Comparison of ENCODE assay signal across 1 cellular context in the genomic region with DNA sequence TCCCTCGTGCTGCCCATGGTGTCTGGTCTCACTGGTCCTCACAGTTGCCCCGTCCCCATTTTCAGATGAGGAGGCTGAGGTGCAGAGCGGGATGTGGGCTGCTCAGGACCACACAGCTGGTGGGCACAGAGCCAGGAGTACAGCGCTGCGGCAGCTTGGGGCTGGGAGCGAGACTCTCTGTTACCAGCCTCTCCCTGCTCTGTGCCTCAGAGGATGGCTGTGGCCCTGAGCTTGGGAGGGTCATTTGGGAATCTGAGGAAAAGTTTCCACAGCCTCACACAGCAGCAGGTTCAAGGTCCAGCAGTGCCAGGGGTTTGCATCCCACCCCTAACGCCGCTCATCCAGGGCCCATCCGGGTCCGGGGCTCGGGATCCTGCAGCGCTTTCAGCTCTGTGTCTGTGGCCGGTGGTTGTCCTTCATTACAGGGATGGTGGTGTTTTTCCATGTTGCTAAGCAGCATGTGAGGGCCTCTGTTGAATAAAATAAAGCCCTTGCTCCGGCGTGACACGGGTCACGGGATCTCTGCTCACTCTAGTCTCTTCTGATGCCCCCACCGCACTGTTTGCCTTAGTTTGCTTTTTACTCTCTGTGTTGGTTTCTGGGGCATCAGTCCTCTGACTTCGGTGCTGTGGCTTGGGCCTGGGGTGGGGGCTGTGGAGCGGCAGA.
TF ChIP-seq lines count a peak whose summit lies in the region.

No MANE protein-coding gene starts in this region.

TF ChIP-seq in HepG2, 621 proteins besides CTCF, POLR2A, EP300 and RAD21 (continued from another document and continues in another):
- TF ChIP-seq AFF4 (CRISPR knock-in tag; IDR thresholded peaks at IDR 0.05), result no peak
- no peak for TF ChIP-seq ZFP41 (CRISPR knock-in tag; IDR thresholded peaks at IDR 0.05; ENCODE audit: borderline replicate concordance)
- peak; percentile 51; the same call in 1 of the 2 replicates for TF ChIP-seq HDAC2 (CRISPR knock-in tag; IDR thresholded peaks at IDR 0.05)
- TF ChIP-seq ARNTL (CRISPR knock-in tag; IDR thresholded peaks at IDR 0.05), result 0 out of 2 replicates have a peak, but pooled peaks have one; percentile 24
- no peak for TF ChIP-seq TBL1XR1 (IDR thresholded peaks at IDR 0.05; ENCODE audit: borderline replicate concordance, low read length, partially characterized antibody)
- no peak for TF ChIP-seq DNMT3B (CRISPR knock-in tag; conservative IDR thresholded peaks at IDR 0.05)
- 0 out of 2 replicates have a peak, but pooled peaks have one; percentile 23 for TF ChIP-seq ZBTB43 (CRISPR knock-in tag; conservative IDR thresholded peaks at IDR 0.05)
- TF ChIP-seq KDM5B (CRISPR knock-in tag; IDR thresholded peaks at IDR 0.05; ENCODE audit: borderline replicate concordance), result peak; percentile 54
- no peak for TF ChIP-seq TCF7L2 (IDR thresholded peaks at IDR 0.05; ENCODE audit: low read depth, low read length)
- TF ChIP-seq FIP1L1 (IDR thresholded peaks at IDR 0.05; ENCODE audit: borderline replicate concordance, insufficient read depth, low read depth, low read length), result no peak
- TF ChIP-seq ZNF552 (CRISPR knock-in tag; IDR thresholded peaks at IDR 0.05; ENCODE audit: borderline replicate concordance), result no peak
- TF ChIP-seq ZNF274 (CRISPR knock-in tag; IDR thresholded peaks at IDR 0.05), result no peak
- no peak for TF ChIP-seq ZKSCAN8 (CRISPR knock-in tag; IDR thresholded peaks at IDR 0.05; ENCODE audit: borderline replicate concordance)
- no peak for TF ChIP-seq ZBTB44 (CRISPR knock-in tag; IDR thresholded peaks at IDR 0.05)
- TF ChIP-seq ZNF235 (CRISPR knock-in tag; IDR thresholded peaks at IDR 0.05; ENCODE audit: borderline replicate concordance), result no peak
- TF ChIP-seq, protein P1, sequence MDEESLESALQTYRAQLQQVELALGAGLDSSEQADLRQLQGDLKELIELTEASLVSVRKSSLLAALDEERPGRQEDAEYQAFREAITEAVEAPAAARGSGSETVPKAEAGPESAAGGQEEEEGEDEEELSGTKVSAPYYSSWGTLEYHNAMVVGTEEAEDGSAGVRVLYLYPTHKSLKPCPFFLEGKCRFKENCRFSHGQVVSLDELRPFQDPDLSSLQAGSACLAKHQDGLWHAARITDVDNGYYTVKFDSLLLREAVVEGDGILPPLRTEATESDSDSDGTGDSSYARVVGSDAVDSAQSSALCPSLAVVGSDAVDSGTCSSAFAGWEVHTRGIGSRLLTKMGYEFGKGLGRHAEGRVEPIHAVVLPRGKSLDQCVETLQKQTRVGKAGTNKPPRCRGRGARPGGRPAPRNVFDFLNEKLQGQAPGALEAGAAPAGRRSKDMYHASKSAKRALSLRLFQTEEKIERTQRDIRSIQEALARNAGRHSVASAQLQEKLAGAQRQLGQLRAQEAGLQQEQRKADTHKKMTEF (CRISPR knock-in tag; IDR thresholded peaks at IDR 0.05), result peak; percentile 38
- TF ChIP-seq ERF (CRISPR knock-in tag; IDR thresholded peaks at IDR 0.05), result no peak
- no peak for TF ChIP-seq KDM4B (CRISPR knock-in tag; IDR thresholded peaks at IDR 0.05)
- peak; percentile 11 for TF ChIP-seq MED8 (CRISPR knock-in tag; IDR thresholded peaks at IDR 0.05; ENCODE audit: insufficient replicate concordance)
- TF ChIP-seq DNMT1 (CRISPR knock-in tag; IDR thresholded peaks at IDR 0.05), result no peak
- TF ChIP-seq, protein P2, sequence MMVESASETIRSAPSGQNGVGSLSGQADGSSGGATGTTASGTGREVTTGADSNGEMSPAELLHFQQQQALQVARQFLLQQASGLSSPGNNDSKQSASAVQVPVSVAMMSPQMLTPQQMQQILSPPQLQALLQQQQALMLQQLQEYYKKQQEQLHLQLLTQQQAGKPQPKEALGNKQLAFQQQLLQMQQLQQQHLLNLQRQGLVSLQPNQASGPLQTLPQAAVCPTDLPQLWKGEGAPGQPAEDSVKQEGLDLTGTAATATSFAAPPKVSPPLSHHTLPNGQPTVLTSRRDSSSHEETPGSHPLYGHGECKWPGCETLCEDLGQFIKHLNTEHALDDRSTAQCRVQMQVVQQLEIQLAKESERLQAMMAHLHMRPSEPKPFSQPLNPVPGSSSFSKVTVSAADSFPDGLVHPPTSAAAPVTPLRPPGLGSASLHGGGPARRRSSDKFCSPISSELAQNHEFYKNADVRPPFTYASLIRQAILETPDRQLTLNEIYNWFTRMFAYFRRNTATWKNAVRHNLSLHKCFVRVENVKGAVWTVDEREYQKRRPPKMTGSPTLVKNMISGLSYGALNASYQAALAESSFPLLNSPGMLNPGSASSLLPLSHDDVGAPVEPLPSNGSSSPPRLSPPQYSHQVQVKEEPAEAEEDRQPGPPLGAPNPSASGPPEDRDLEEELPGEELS (CRISPR knock-in tag; IDR thresholded peaks at IDR 0.05), result peak; percentile 82
- TF ChIP-seq, protein P3, sequence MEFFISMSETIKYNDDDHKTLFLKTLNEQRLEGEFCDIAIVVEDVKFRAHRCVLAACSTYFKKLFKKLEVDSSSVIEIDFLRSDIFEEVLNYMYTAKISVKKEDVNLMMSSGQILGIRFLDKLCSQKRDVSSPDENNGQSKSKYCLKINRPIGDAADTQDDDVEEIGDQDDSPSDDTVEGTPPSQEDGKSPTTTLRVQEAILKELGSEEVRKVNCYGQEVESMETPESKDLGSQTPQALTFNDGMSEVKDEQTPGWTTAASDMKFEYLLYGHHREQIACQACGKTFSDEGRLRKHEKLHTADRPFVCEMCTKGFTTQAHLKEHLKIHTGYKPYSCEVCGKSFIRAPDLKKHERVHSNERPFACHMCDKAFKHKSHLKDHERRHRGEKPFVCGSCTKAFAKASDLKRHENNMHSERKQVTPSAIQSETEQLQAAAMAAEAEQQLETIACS (CRISPR knock-in tag; IDR thresholded peaks at IDR 0.05), result no peak
- TF ChIP-seq NR0B2 (CRISPR knock-in tag; IDR thresholded peaks at IDR 0.05), result no peak
- TF ChIP-seq MAF1 (CRISPR knock-in tag; IDR thresholded peaks at IDR 0.05; ENCODE audit: borderline replicate concordance), result no peak
- TF ChIP-seq MED1 (CRISPR knock-in tag; IDR thresholded peaks at IDR 0.05), result peak; percentile 61; the same call in 1 of the 2 replicates
- peak; percentile 49 for TF ChIP-seq ZFY (CRISPR knock-in tag; IDR thresholded peaks at IDR 0.05)
- no peak; the same call in 1 of the 2 replicates for TF ChIP-seq ZSCAN31 (CRISPR knock-in tag; IDR thresholded peaks at IDR 0.05; ENCODE audit: low read depth)
- peak; percentile 10; the same call in 1 of the 2 replicates for TF ChIP-seq FOXO1 (CRISPR knock-in tag; IDR thresholded peaks at IDR 0.05)
- peak; percentile 65; the same call in 1 of the 2 replicates for TF ChIP-seq TFAP4 (IDR thresholded peaks at IDR 0.05; ENCODE audit: borderline replicate concordance, low read depth)
- TF ChIP-seq ZNF121 (CRISPR knock-in tag; IDR thresholded peaks at IDR 0.05), result 0 out of 2 replicates have a peak, but pooled peaks have one; percentile 43
- TF ChIP-seq HIC2 (CRISPR knock-in tag; IDR thresholded peaks at IDR 0.05; ENCODE audit: low read depth), result 0 out of 2 replicates have a peak, but pooled peaks have one; percentile 33
- no peak for TF ChIP-seq TP53 (CRISPR knock-in tag; conservative IDR thresholded peaks at IDR 0.05)
- TF ChIP-seq NFKB2 (CRISPR knock-in tag; IDR thresholded peaks at IDR 0.05; ENCODE audit: borderline replicate concordance), result peak; percentile 67; the same call in 1 of the 2 replicates
- TF ChIP-seq SETDB1 (CRISPR knock-in tag; IDR thresholded peaks at IDR 0.05; ENCODE audit: borderline replicate concordance), result no peak
- TF ChIP-seq, protein P4, sequence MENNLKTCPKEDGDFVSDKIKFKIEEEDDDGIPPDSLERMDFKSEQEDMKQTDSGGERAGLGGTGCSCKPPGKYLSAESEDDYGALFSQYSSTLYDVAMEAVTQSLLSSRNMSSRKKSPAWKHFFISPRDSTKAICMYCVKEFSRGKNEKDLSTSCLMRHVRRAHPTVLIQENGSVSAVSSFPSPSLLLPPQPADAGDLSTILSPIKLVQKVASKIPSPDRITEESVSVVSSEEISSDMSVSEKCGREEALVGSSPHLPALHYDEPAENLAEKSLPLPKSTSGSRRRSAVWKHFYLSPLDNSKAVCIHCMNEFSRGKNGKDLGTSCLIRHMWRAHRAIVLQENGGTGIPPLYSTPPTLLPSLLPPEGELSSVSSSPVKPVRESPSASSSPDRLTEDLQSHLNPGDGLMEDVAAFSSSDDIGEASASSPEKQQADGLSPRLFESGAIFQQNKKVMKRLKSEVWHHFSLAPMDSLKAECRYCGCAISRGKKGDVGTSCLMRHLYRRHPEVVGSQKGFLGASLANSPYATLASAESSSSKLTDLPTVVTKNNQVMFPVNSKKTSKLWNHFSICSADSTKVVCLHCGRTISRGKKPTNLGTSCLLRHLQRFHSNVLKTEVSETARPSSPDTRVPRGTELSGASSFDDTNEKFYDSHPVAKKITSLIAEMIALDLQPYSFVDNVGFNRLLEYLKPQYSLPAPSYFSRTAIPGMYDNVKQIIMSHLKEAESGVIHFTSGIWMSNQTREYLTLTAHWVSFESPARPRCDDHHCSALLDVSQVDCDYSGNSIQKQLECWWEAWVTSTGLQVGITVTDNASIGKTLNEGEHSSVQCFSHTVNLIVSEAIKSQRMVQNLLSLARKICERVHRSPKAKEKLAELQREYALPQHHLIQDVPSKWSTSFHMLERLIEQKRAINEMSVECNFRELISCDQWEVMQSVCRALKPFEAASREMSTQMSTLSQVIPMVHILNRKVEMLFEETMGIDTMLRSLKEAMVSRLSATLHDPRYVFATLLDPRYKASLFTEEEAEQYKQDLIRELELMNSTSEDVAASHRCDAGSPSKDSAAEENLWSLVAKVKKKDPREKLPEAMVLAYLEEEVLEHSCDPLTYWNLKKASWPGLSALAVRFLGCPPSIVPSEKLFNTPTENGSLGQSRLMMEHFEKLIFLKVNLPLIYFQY (CRISPR knock-in tag; IDR thresholded peaks at IDR 0.05; ENCODE audit: borderline replicate concordance), result no peak
- TF ChIP-seq ZSCAN29 (CRISPR knock-in tag; conservative IDR thresholded peaks at IDR 0.05), result no peak
- TF ChIP-seq POGZ (CRISPR knock-in tag; IDR thresholded peaks at IDR 0.05), result no peak
- peak; percentile 69 for TF ChIP-seq ZNF264 (CRISPR knock-in tag; IDR thresholded peaks at IDR 0.05)
